3 cellular contexts compared by ENCODE assay signal in the genomic region with DNA sequence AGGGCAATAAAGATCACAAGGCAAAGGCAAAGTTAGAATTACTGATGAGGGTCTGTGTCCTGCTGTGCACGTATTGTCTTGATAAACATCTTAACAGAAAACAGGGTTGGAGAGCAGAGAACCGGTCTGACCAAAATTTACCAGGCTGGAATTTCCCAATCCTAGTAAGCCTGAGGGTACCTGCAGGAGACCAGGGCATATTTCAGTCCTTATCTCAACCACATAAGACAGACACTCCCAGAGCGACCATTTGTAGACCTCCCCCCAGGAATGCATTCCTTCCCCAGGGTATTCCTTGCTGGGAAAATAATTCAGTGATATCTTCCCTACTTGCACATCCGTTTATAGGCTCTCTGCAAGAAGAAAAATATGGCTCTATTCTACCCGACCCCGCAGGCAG. TPM values are rescaled to one million over a fixed set of nuclear protein-coding genes. Genes with fewer than 3 reads are reported as not detected.
"Had no signal": no experiment of that assay in that cellular context is flagged by ENCODE, and none has a peak within 500 bp of the region (broad histone marks: within the 10 kb centered on the region; RNA-seq: fewer than 3 reads in every experiment).

No MANE protein-coding gene starts in this region.

RNA-seq across cellular contexts. Expression of a gene that starts 49.9 kb away (rescaled TPM):
- total RNA-seq: Right ventricle myocardium superior; T-helper 1 cell treated with Interleukin-12 subunit alpha and Interleukin-12 subunit beta and Interleukin-4 antibody, amounts not matched to agents 30 ng/mL and 1 ng/mL, for 36 hours had no signal
- polyA plus RNA-seq: IgD-negative memory B cell had no signal
